Comparison of ENCODE assay signal across 8 cellular contexts in the genomic region with DNA sequence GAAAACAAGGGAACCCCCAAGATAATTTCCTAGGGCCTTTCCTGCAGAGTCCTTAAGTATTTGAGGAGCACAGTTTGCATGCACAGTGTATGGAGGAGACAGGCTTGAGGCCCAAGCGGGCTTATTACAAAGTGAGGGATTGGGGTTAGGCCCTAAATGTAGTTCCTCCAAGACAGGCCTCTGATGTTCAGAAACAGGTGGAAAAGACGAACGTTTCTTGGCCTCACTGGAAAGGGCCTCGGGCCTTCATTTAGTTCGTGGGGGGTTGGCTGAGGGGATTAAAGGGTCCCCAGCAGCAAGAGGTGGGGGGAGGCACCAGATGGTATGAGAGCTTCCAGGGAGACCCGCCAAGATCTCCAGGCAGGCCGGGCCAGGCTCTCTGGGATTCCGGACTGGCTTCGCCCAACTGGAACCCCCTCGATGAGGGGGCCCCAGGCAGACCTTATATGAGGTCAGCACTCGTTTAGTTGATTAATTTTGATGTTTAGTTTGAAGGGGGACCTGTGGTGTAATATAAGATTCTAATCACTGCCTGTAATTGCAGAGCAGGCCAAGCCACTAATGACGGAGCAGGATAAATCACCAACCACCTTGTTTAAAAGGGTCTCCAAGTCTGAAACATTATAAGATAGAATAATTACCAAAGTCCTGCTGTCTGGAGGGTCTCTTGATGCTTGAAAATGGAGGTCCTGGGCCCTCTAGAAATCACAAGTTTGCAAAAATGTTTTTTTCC. TPM values are rescaled to one million over a fixed set of nuclear protein-coding genes. Genes with fewer than 3 reads are reported as not detected.
A peak's percentile ranks its signal among the peaks of the same experiment; 100 is the strongest.
DNase-seq lines count a peak whose midpoint lies in the region; ATAC-seq and TF ChIP-seq lines count a peak whose summit lies in the region.

No MANE protein-coding gene starts in this region.

- H4K20me1 ChIP-seq in H9 (ENCODE audit: control insufficient read depth, insufficient read depth, insufficient read length), result no peaks in the 10 kb centered on the region

- H2BK20ac ChIP-seq in H9 (ENCODE audit: low read depth, low read length, poor library complexity, severe bottlenecking), result no peak overlapping the region

- no peak overlapping the region for H3K4ac ChIP-seq in H9 (ENCODE audit: low read depth, low read length)

- H2BK120ac ChIP-seq in H9 (ENCODE audit: low read depth, low read length, poor library complexity, severe bottlenecking), result no peak overlapping the region

- DNase-seq in AG04449 (ENCODE audit: low read depth, low spot score), result no peak
- DNase-seq in H9, result no peak
- no peak for DNase-seq in activated naive CD8-positive, alpha-beta T cell treated with anti-CD3 and anti-CD28 coated beads, Interleukin-2, amount 50 U/mL, for 24 hours
- no peak for DNase-seq in memory B cell (ENCODE audit: low spot score in 2 of 2)
- DNase-seq in NCI-H2171 treated with DMSO at 0.1 percent for 48 hours (lab: John Stamatoyannopoulos, UW), result no peak
- DNase-seq in HCEC 1CT, result no peak
- no peak for DNase-seq in activated CD4-positive, alpha-beta T cell treated with anti-CD3 and anti-CD28 coated beads, Interleukin-2, amount 50 U/mL, for 48 hours
- DNase-seq in occipital lobe (lab: John Stamatoyannopoulos, UW), result no peak

- peak overlapping the region; percentile 96 for H3K9ac ChIP-seq in H9 (ENCODE audit: extremely low read depth, insufficient read length, low read length)

- H3K4me3 Mint-ChIP-seq in H9 (peak overlapping the region; percentile 88 to 92), memory B cell (peak overlapping the region; percentile 82)
- peak overlapping the region; percentile 92 for H3K4me3 Mint-ChIP-seq in activated naive CD8-positive, alpha-beta T cell treated with anti-CD3 and anti-CD28 coated beads, Interleukin-2, amount 50 U/mL, for 24 hours

- CTCF ChIA-PET in AG04449 (lab: Yijun Ruan, JAX), result no interaction called here

- no peak overlapping the region for H3T11ph ChIP-seq in H9 (ENCODE audit: low read length)

- H3K4me3 ChIP-seq in AG04449 (ENCODE audit: low read depth, low read length), result peak overlapping the region; percentile 69

- TF ChIP-seq CTCF in AG04449 (IDR thresholded peaks at IDR 0.05; ENCODE audit: insufficient read depth, low read length, missing control alignments) (no peak), H9 (conservative IDR thresholded peaks at IDR 0.05) (no peak)

- H2BK12ac ChIP-seq in H9 (ENCODE audit: insufficient read length, low read depth, low read length), result no peak overlapping the region

- no peaks in the 10 kb centered on the region; a peak in 1 of 5 replicates for H3K9me3 Mint-ChIP-seq in H9
- no peaks in the 10 kb centered on the region for H3K9me3 Mint-ChIP-seq in activated naive CD8-positive, alpha-beta T cell treated with anti-CD3 and anti-CD28 coated beads, Interleukin-2, amount 50 U/mL, for 24 hours
- H3K9me3 Mint-ChIP-seq in memory B cell, result no peaks in the 10 kb centered on the region

- H3K4me1 Mint-ChIP-seq in H9 (peaks cover 43 to 63% of the 10 kb centered on the region in 2 experiments), memory B cell (peaks cover 24% of the 10 kb centered on the region)
- peaks cover 66% of the 10 kb centered on the region for H3K4me1 Mint-ChIP-seq in activated naive CD8-positive, alpha-beta T cell treated with anti-CD3 and anti-CD28 coated beads, Interleukin-2, amount 50 U/mL, for 24 hours

- H3K23me2 ChIP-seq in H9 (ENCODE audit: insufficient read length, low read depth, low read length, poor library complexity, severe bottlenecking), result peaks cover 16% of the 10 kb centered on the region

- peak overlapping the region; percentile 74 for H3K14ac ChIP-seq in H9 (ENCODE audit: insufficient read depth, low read length)

- H3K9me3 ChIP-seq in H9 (ENCODE audit: control insufficient read depth, low read depth, low read length), result no peaks in the 10 kb centered on the region

- peaks cover 35% of the 10 kb centered on the region; the same call in 1 of the 2 replicates for H3K79me2 ChIP-seq in H9 (ENCODE audit: insufficient read depth, low read length)

- POLR2A ChIA-PET in AG04449 (lab: Yijun Ruan, JAX), result no interaction called here

- no peaks in the 10 kb centered on the region for H3K27me3 ChIP-seq in H9 (ENCODE audit: insufficient read depth, low read length)

- peak overlapping the region; percentile 94 to 97 (median 95) for H3K27ac Mint-ChIP-seq in H9
- peak overlapping the region; percentile 97 for H3K27ac Mint-ChIP-seq in activated naive CD8-positive, alpha-beta T cell treated with anti-CD3 and anti-CD28 coated beads, Interleukin-2, amount 50 U/mL, for 24 hours
- H3K27ac Mint-ChIP-seq in memory B cell, result peak overlapping the region; percentile 85

- peaks cover 50 to 56% (median 54%) of the 10 kb centered on the region in 3 experiments for H3K36me3 Mint-ChIP-seq in H9 (ENCODE audit: insufficient read depth in 1 of 3, low read depth in 3 of 3)
- peaks cover 50% of the 10 kb centered on the region for H3K36me3 Mint-ChIP-seq in activated naive CD8-positive, alpha-beta T cell treated with anti-CD3 and anti-CD28 coated beads, Interleukin-2, amount 50 U/mL, for 24 hours (ENCODE audit: low read depth)
- peaks cover 9% of the 10 kb centered on the region for H3K36me3 Mint-ChIP-seq in memory B cell

- WGBS in H9 (ENCODE audit: extremely low coverage, insufficient read length, low lambda C conversion rate), result no CpG with 5 or more reads among the region's 12 CpGs

- peaks cover 9% of the 10 kb centered on the region for H3K79me1 ChIP-seq in H9 (ENCODE audit: insufficient read depth, low read depth, low read length, poor library complexity, severe bottlenecking)

- no peak overlapping the region for H4K91ac ChIP-seq in H9 (ENCODE audit: insufficient read length, low read depth, low read length)

- no peak for ATAC-seq in activated naive CD8-positive, alpha-beta T cell treated with anti-CD3 and anti-CD28 coated beads, Interleukin-2, amount 50 U/mL, for 24 hours
- ATAC-seq in memory B cell (ENCODE audit: low read depth), result no peak

- no peak overlapping the region for H4K5ac ChIP-seq in H9 (ENCODE audit: insufficient read length, low read depth, low read length)

- H2BK5ac ChIP-seq in H9 (ENCODE audit: insufficient read length, low read length), result no peak overlapping the region

- H3K4me2 ChIP-seq in H9 (ENCODE audit: insufficient read depth, insufficient read length, low read length), result peak overlapping the region; percentile 94

- H3K56ac ChIP-seq in H9 (ENCODE audit: insufficient read length, low read depth, low read length), result no peak overlapping the region

- H3K27ac ChIP-seq in H9 (ENCODE audit: insufficient read length, low read depth, low read length), result no peak overlapping the region

- no peak overlapping the region for H2AFZ ChIP-seq in H9 (ENCODE audit: low read length)

- no peak overlapping the region for H2AK5ac ChIP-seq in H9 (ENCODE audit: insufficient read length, low read length)

- H3K18ac ChIP-seq in H9 (ENCODE audit: insufficient read length, low read depth, low read length), result no peak overlapping the region

- H3K4me1 ChIP-seq in H9 (ENCODE audit: insufficient read depth, low read length), result peaks cover 13% of the 10 kb centered on the region

- no peak overlapping the region for H2BK15ac ChIP-seq in H9 (ENCODE audit: low read depth, low read length)

- H3K27me3 Mint-ChIP-seq in H9 (ENCODE audit: low read depth) (no peaks in the 10 kb centered on the region), memory B cell (no peaks in the 10 kb centered on the region)
- H3K27me3 Mint-ChIP-seq in activated naive CD8-positive, alpha-beta T cell treated with anti-CD3 and anti-CD28 coated beads, Interleukin-2, amount 50 U/mL, for 24 hours, result no peaks in the 10 kb centered on the region

- H4K8ac ChIP-seq in H9 (replicated peaks; ENCODE audit: insufficient read length, low read depth, low read length), result no peak overlapping the region

- no peak overlapping the region for H3K23ac ChIP-seq in H9 (ENCODE audit: insufficient read length, low read depth, low read length)

RNA-seq across cellular contexts. Expression of gene HMGA1, which starts 2.0 kb away (rescaled TPM):
- 2,116 and 2,191 TPM in 2 replicates for total RNA-seq in H9 (2021)
- total RNA-seq in occipital lobe, result 25.0 TPM

RNA-seq across cellular contexts. Expression of gene SMIM29, which starts 10.1 kb away (rescaled TPM):
- total RNA-seq in H9 (2021) (5.1 and 5.4 TPM in 2 replicates), occipital lobe (18.7 TPM)

Comparison
In these comparisons a context has a peak if more than half of its experiments do, and no peak if none do; other contexts are left out.
1. RNA of gene HMGA1, which starts 2.0 kb away (total RNA-seq): 2,116 to 2,191 TPM in H9; 25.0 TPM in occipital lobe (single experiment); every median in the first group is over 10 times any median in the second.
2. Peak in every context shown above with its lines, with median percentiles within 50 percentile points of each other: H3K27ac Mint-ChIP-seq and H3K4me3 Mint-ChIP-seq.